ENCODE assay signal across 39 cellular contexts in genomic region chr12:91894911-91895310, GRCh38.
"Had no signal": no experiment of that assay in that cellular context is flagged by ENCODE, and none has a peak within 500 bp of the region (broad histone marks: within the 10 kb centered on the region; RNA-seq: fewer than 3 reads in every experiment).

No MANE protein-coding gene starts in this region.

- H3K36me3 ChIP-seq: adrenal gland, ascending aorta, brain microvascular endothelial cell, breast epithelium, cardiac muscle cell had no signal

- H3K27me3 Mint-ChIP-seq: activated naive CD4-positive, alpha-beta T cell treated with anti-CD3 and anti-CD28 coated beads, Interleukin-2, amount 10 ng/mL, durations not matched to agents 7 days and 5 days; activated naive CD4-positive, alpha-beta T cell treated with anti-CD3 and anti-CD28 coated beads, Interleukin-2, amount 50 U/mL, for 24 hours; activated naive CD8-positive, alpha-beta T cell; activated naive CD8-positive, alpha-beta T cell treated with anti-CD3 and anti-CD28 coated beads for 36 hours; activated naive CD8-positive, alpha-beta T cell treated with anti-CD3 and anti-CD28 coated beads, Interleukin-2, amount 10 ng/mL, durations not matched to agents 7 days and 5 days; activated naive CD8-positive, alpha-beta T cell treated with anti-CD3 and anti-CD28 coated beads, Interleukin-2, amount 50 U/mL, for 24 hours; activated T-helper 17 cell treated with anti-CD3 and anti-CD28 coated beads, Interleukin-2, amount 50 U/mL, for 72 hours; brain; central memory CD8-positive, alpha-beta T cell had no signal

- DNase-seq: activated effector memory CD4-positive, alpha-beta T cell treated with anti-CD3 and anti-CD28 coated beads, Interleukin-2, amount 50 U/mL, for 16 hours; activated effector memory CD4-positive, alpha-beta T cell treated with Interleukin-2 at 50 U/mL for 16 hours; activated gamma-delta T cell; activated gamma-delta T cell treated with Interleukin-2 at 50 U/mL for 16 hours; activated naive CD4-positive, alpha-beta T cell; activated naive CD4-positive, alpha-beta T cell treated with anti-CD3 and anti-CD28 coated beads for 36 hours; activated naive CD4-positive, alpha-beta T cell treated with anti-CD3 and anti-CD28 coated beads, Interleukin-2, amount 10 ng/mL, durations not matched to agents 7 days and 5 days; activated naive CD4-positive, alpha-beta T cell treated with anti-CD3 and anti-CD28 coated beads, Interleukin-2, amount 50 U/mL, for 16 hours; activated naive CD4-positive, alpha-beta T cell treated with Interleukin-2 at 50 U/mL for 16 hours; activated naive CD8-positive, alpha-beta T cell treated with anti-CD3 and anti-CD28 coated beads for 36 hours; activated naive CD8-positive, alpha-beta T cell treated with anti-CD3 and anti-CD28 coated beads, Interleukin-2, amount 10 ng/mL, durations not matched to agents 7 days and 5 days; activated naive CD8-positive, alpha-beta T cell treated with anti-CD3 and anti-CD28 coated beads, Interleukin-2, amount 50 U/mL, for 24 hours; activated T-cell treated with anti-CD3 and anti-CD28 coated beads, Interleukin-2, amount 50 U/mL, for 4 hours; activated T-cell treated with anti-CD3 and anti-CD28 coated beads, Interleukin-2, amount 50 U/mL, for 48 hours; activated T-cell treated with anti-CD3 and anti-CD28 coated beads, Interleukin-2, amount 50 U/mL, for 72 hours; adrenal gland; amniotic stem cell; amygdala; anterior cingulate cortex; aorta; body of pancreas; brain microvascular endothelial cell; caudate nucleus; central memory CD4-positive, alpha-beta T cell; cerebellar nuclear complex had no signal

- H3K27me3 ChIP-seq: adrenal gland, ascending aorta, body of pancreas, brain microvascular endothelial cell, breast epithelium, cardiac muscle cell had no signal

- H3K36me3 Mint-ChIP-seq: activated naive CD4-positive, alpha-beta T cell treated with anti-CD3 and anti-CD28 coated beads, Interleukin-2, amount 10 ng/mL, durations not matched to agents 7 days and 5 days; brain had no signal

- H3K4me1 Mint-ChIP-seq: activated naive CD4-positive, alpha-beta T cell treated with anti-CD3 and anti-CD28 coated beads, Interleukin-2, amount 10 ng/mL, durations not matched to agents 7 days and 5 days; activated naive CD8-positive, alpha-beta T cell treated with anti-CD3 and anti-CD28 coated beads for 36 hours; activated naive CD8-positive, alpha-beta T cell treated with anti-CD3 and anti-CD28 coated beads, Interleukin-2, amount 10 ng/mL, durations not matched to agents 7 days and 5 days; activated naive CD8-positive, alpha-beta T cell treated with anti-CD3 and anti-CD28 coated beads, Interleukin-2, amount 50 U/mL, for 24 hours; activated T-helper 17 cell treated with anti-CD3 and anti-CD28 coated beads, Interleukin-2, amount 50 U/mL, for 72 hours had no signal

- H3K4me3 Mint-ChIP-seq: activated naive CD4-positive, alpha-beta T cell treated with anti-CD3 and anti-CD28 coated beads for 36 hours; activated naive CD4-positive, alpha-beta T cell treated with anti-CD3 and anti-CD28 coated beads, Interleukin-2, amount 10 ng/mL, durations not matched to agents 7 days and 5 days; activated naive CD4-positive, alpha-beta T cell treated with anti-CD3 and anti-CD28 coated beads, Interleukin-2, amount 50 U/mL, for 24 hours; activated naive CD8-positive, alpha-beta T cell; activated naive CD8-positive, alpha-beta T cell treated with anti-CD3 and anti-CD28 coated beads for 36 hours; activated naive CD8-positive, alpha-beta T cell treated with anti-CD3 and anti-CD28 coated beads, Interleukin-2, amount 10 ng/mL, durations not matched to agents 7 days and 5 days; activated naive CD8-positive, alpha-beta T cell treated with anti-CD3 and anti-CD28 coated beads, Interleukin-2, amount 50 U/mL, for 24 hours; activated T-cell treated with anti-CD3 and anti-CD28 coated beads, Interleukin-2, amount 50 U/mL, for 4 hours; activated T-cell treated with anti-CD3 and anti-CD28 coated beads, Interleukin-2, amount 50 U/mL, for 72 hours; activated T-helper 1 cell treated with anti-CD3 and anti-CD28 coated beads, Interleukin-12 subunit alpha, Interleukin-12 subunit beta, Interleukin-2, Interleukin-4 antibody, amounts not matched to agents 30 ng/mL and 10 ng/mL and 1 ng/mL, durations not matched to agents 14 hours and 24 hours and 36 hours; activated T-helper 17 cell treated with anti-CD3 and anti-CD28 coated beads, Interleukin-2, amount 50 U/mL, for 72 hours; brain; central memory CD8-positive, alpha-beta T cell had no signal

- FAIRE-seq: astrocyte, bronchial epithelial cell, colon had no signal

- H3K9me3 ChIP-seq: adrenal gland, ascending aorta, body of pancreas, breast epithelium had no signal

- H3K4me1 ChIP-seq: adrenal gland, ascending aorta, breast epithelium had no signal

- H3K4me3 ChIP-seq: adrenal gland, ascending aorta, body of pancreas, breast epithelium, cardiac muscle cell had no signal

- H3K27ac Mint-ChIP-seq: activated naive CD4-positive, alpha-beta T cell treated with anti-CD3 and anti-CD28 coated beads for 36 hours; activated naive CD4-positive, alpha-beta T cell treated with anti-CD3 and anti-CD28 coated beads, Interleukin-2, amount 10 ng/mL, durations not matched to agents 7 days and 5 days; activated naive CD4-positive, alpha-beta T cell treated with anti-CD3 and anti-CD28 coated beads, Interleukin-2, amount 50 U/mL, for 72 hours; activated naive CD8-positive, alpha-beta T cell; activated naive CD8-positive, alpha-beta T cell treated with anti-CD3 and anti-CD28 coated beads for 36 hours; activated naive CD8-positive, alpha-beta T cell treated with anti-CD3 and anti-CD28 coated beads, Interleukin-2, amount 10 ng/mL, durations not matched to agents 7 days and 5 days; activated naive CD8-positive, alpha-beta T cell treated with anti-CD3 and anti-CD28 coated beads, Interleukin-2, amount 50 U/mL, for 24 hours; activated T-cell treated with anti-CD3 and anti-CD28 coated beads, Interleukin-2, amount 50 U/mL, for 72 hours; activated T-helper 1 cell treated with anti-CD3 and anti-CD28 coated beads, Interleukin-12 subunit alpha, Interleukin-12 subunit beta, Interleukin-2, Interleukin-4 antibody, amounts not matched to agents 30 ng/mL and 10 ng/mL and 1 ng/mL, durations not matched to agents 14 hours and 24 hours and 36 hours; activated T-helper 17 cell treated with anti-CD3 and anti-CD28 coated beads, Interleukin-2, amount 50 U/mL, for 72 hours; activated T-helper 2 cell treated with anti-CD3 and anti-CD28 coated beads, Interferon-gamma antibody, Interleukin-2, Interleukin-4, amounts not matched to agents 10 μg/mL and 5 μg/mL and 100 μg/mL, durations not matched to agents 14 hours and 24 hours and 36 hours; brain had no signal

- ATAC-seq: activated naive CD4-positive, alpha-beta T cell treated with anti-CD3 and anti-CD28 coated beads, Interleukin-2, amount 50 U/mL, for 72 hours; activated naive CD8-positive, alpha-beta T cell treated with anti-CD3 and anti-CD28 coated beads, Interleukin-2, amount 50 U/mL, for 24 hours; activated T-cell treated with anti-CD3 and anti-CD28 coated beads, Interleukin-2, amount 50 U/mL, for 4 hours; activated T-cell treated with anti-CD3 and anti-CD28 coated beads, Interleukin-2, amount 50 U/mL, for 72 hours; activated T-helper 17 cell treated with anti-CD3 and anti-CD28 coated beads, Interleukin-2, amount 50 U/mL, for 72 hours; body of pancreas had no signal

- H3K27ac ChIP-seq: adrenal gland, ascending aorta, body of pancreas, brain microvascular endothelial cell, breast epithelium, cardiac muscle cell had no signal
